Comparison of ENCODE assay signal across 19 cellular contexts in genomic region chr10:127980898-127981297, GRCh38.
DNase-seq lines count a peak whose midpoint lies in the region; ATAC-seq and TF ChIP-seq lines count a peak whose summit lies in the region.
"Had no signal": no experiment of that assay in that cellular context is flagged by ENCODE, and none has a peak within 500 bp of the region (broad histone marks: within the 10 kb centered on the region; RNA-seq: fewer than 3 reads in every experiment).

No MANE protein-coding gene starts in this region.

- H3K36me3 ChIP-seq in SK-N-SH (replicated peaks in 1 of 2; ENCODE audit: control insufficient read depth in 1 of 2, insufficient read depth in 2 of 2, low read length in 1 of 2), result no peaks in the 10 kb centered on the region

- H3K79me2 ChIP-seq in SK-N-SH (ENCODE audit: insufficient read depth), result no peaks in the 10 kb centered on the region

- H2AFZ ChIP-seq in SK-N-SH (ENCODE audit: low read depth), result no peak overlapping the region

- H3K4me1 Mint-ChIP-seq in activated naive CD4-positive, alpha-beta T cell treated with anti-CD3 and anti-CD28 coated beads, Interleukin-2, amount 50 U/mL, for 24 hours, result peaks cover 8% of the 10 kb centered on the region
- peaks cover 24% of the 10 kb centered on the region for H3K4me1 Mint-ChIP-seq in chondrocyte (ENCODE audit: low read depth)
- H3K4me1 Mint-ChIP-seq: B cell had no signal

- H4K20me1 ChIP-seq in SK-N-SH (ENCODE audit: insufficient read depth), result no peaks in the 10 kb centered on the region
- H4K20me1 ChIP-seq: BLaER1 treated with 17β-estradiol and CSF1 and Interleukin-3, amounts not matched to agents 10 nM and 100 nM had no signal

- intact Hi-C loops in left colon (cut with DNase I, micrococcal nuclease), result no loop called here

- peaks cover 21 to 22% of the 10 kb centered on the region in 2 experiments; a peak in 3 of 4 replicates for H3K4me1 ChIP-seq in SK-N-SH (ENCODE audit: control insufficient read depth in 1 of 2, insufficient read depth in 2 of 2, low read depth in 1 of 2, low read length in 1 of 2)
- H3K4me1 ChIP-seq: A549, Caco-2 had no signal

- no peak overlapping the region for H3K4me3 ChIP-seq in SK-N-SH (ENCODE audit: low read depth in 2 of 2, low read length in 1 of 2)
- H3K4me3 ChIP-seq: A549; BLaER1 treated with 17β-estradiol and CSF1 and Interleukin-3, amounts not matched to agents 10 nM and 100 nM had no signal

- no peaks in the 10 kb centered on the region for H3K9me3 ChIP-seq in SK-N-SH
- H3K9me3 ChIP-seq: Caco-2 had no signal

- H3K4me2 ChIP-seq in SK-N-SH, result no peak overlapping the region
- H3K4me2 ChIP-seq: A549; BLaER1 treated with 17β-estradiol and CSF1 and Interleukin-3, amounts not matched to agents 10 nM and 100 nM had no signal

- POLR2A ChIA-PET in SK-N-SH (lab: Yijun Ruan, JAX), result no interaction called here

- H3K27me3 ChIP-seq in SK-N-SH (ENCODE audit: insufficient read depth), result no peaks in the 10 kb centered on the region
- H3K27me3 ChIP-seq: BLaER1 treated with 17β-estradiol and CSF1 and Interleukin-3, amounts not matched to agents 10 nM and 100 nM had no signal

- no peaks in the 10 kb centered on the region for H3K9me2 ChIP-seq in SK-N-SH

- peak overlapping the region; percentile 51 for H3K27ac Mint-ChIP-seq in activated naive CD4-positive, alpha-beta T cell treated with anti-CD3 and anti-CD28 coated beads, Interleukin-2, amount 50 U/mL, for 24 hours
- no peak overlapping the region for H3K27ac Mint-ChIP-seq in activated naive CD4-positive, alpha-beta T cell treated with anti-CD3 and anti-CD28 coated beads, Interleukin-2, amount 50 U/mL, for 72 hours
- H3K27ac Mint-ChIP-seq in chondrocyte (ENCODE audit: unreplicated experiment), result peak overlapping the region; percentile 59
- H3K27ac Mint-ChIP-seq: B cell; CD4-positive, alpha-beta T cell; CD8-positive, alpha-beta T cell had no signal

- H3K9ac ChIP-seq in SK-N-SH, result no peak overlapping the region
- H3K9ac ChIP-seq: BLaER1 treated with 17β-estradiol and CSF1 and Interleukin-3, amounts not matched to agents 10 nM and 100 nM had no signal

- peaks cover 15% of the 10 kb centered on the region for H3F3A ChIP-seq in SK-N-SH (replicated peaks; ENCODE audit: insufficient read depth)

- no peaks in the 10 kb centered on the region for H3K27me3 Mint-ChIP-seq in activated naive CD4-positive, alpha-beta T cell treated with anti-CD3 and anti-CD28 coated beads, Interleukin-2, amount 50 U/mL, for 24 hours
- H3K27me3 Mint-ChIP-seq in chondrocyte (ENCODE audit: low read depth), result no peaks in the 10 kb centered on the region
- H3K27me3 Mint-ChIP-seq: CD4-positive, alpha-beta T cell had no signal

- TF ChIP-seq CTCF in SK-N-SH (IDR thresholded peaks at IDR 0.05), result no peak
- no peak for TF ChIP-seq CTCF in chondrocyte (IDR thresholded peaks at IDR 0.05)

- ATAC-seq in SK-N-SH treated with all-trans-retinoic acid at 6 μM for 48 hours (no peak), left colon (no peak)
- ATAC-seq in activated naive CD4-positive, alpha-beta T cell treated with anti-CD3 and anti-CD28 coated beads, Interleukin-2, amount 50 U/mL, for 72 hours, result no peak
- ATAC-seq: A549; CD8-positive, alpha-beta T cell had no signal

- no peak for TF ChIP-seq RAD21 in SK-N-SH (IDR thresholded peaks at IDR 0.05; ENCODE audit: low read length)

- H3K27ac ChIP-seq in SK-N-SH (ENCODE audit: low read depth in 2 of 2, low read length in 1 of 2), result no peak overlapping the region
- H3K27ac ChIP-seq: 22Rv1; A549; BLaER1 treated with 17β-estradiol and CSF1 and Interleukin-3, amounts not matched to agents 10 nM and 100 nM; C4-2B had no signal

- CTCF ChIA-PET in SK-N-SH (lab: Yijun Ruan, JAX), result interaction anchor here (0.7 to 2.5 kb wide), 6 partner anchors 27 to 93 kb away, joined by 3 to 14 read pairs (median 4); partner anchors contain the start of gene PTPRE

- no peaks in the 10 kb centered on the region for H3K36me3 Mint-ChIP-seq in activated naive CD4-positive, alpha-beta T cell treated with anti-CD3 and anti-CD28 coated beads, Interleukin-2, amount 50 U/mL, for 24 hours
- peaks cover 4 to 23% of the 10 kb centered on the region in 2 donors for H3K36me3 Mint-ChIP-seq in activated naive CD4-positive, alpha-beta T cell treated with anti-CD3 and anti-CD28 coated beads, Interleukin-2, amount 50 U/mL, for 72 hours
- peaks cover 4% of the 10 kb centered on the region for H3K36me3 Mint-ChIP-seq in chondrocyte (ENCODE audit: low read depth)
- H3K36me3 Mint-ChIP-seq: CD8-positive, alpha-beta T cell had no signal

- no peak for TF ChIP-seq EP300 in SK-N-SH (IDR thresholded peaks at IDR 0.05; ENCODE audit: borderline replicate concordance in 1 of 2, low read depth in 1 of 2, low read length in 1 of 2)

- H3K9me3 Mint-ChIP-seq in activated naive CD4-positive, alpha-beta T cell treated with anti-CD3 and anti-CD28 coated beads, Interleukin-2, amount 50 U/mL, for 24 hours, result peaks cover 8% of the 10 kb centered on the region
- H3K9me3 Mint-ChIP-seq in activated naive CD4-positive, alpha-beta T cell treated with anti-CD3 and anti-CD28 coated beads, Interleukin-2, amount 50 U/mL, for 72 hours, result peaks cover 0 to 9% of the 10 kb centered on the region in 2 donors
- H3K9me3 Mint-ChIP-seq in chondrocyte (ENCODE audit: low read depth), result peaks cover 3% of the 10 kb centered on the region

- 69% methylated on average over 4 of the region's 4 CpGs for WGBS in SK-N-SH (ENCODE audit: low lambda C conversion rate)

- DNase-seq in SK-N-SH, result no peak
- no peak for DNase-seq in activated naive CD4-positive, alpha-beta T cell treated with anti-CD3 and anti-CD28 coated beads, Interleukin-2, amount 50 U/mL, for 72 hours (ENCODE audit: low spot score in 2 of 2)
- no peak for DNase-seq in chondrocyte (ENCODE audit: low spot score)
- no peak for DNase-seq in NCI-H524 treated with DMSO at 0.1 percent for 48 hours (lab: John Stamatoyannopoulos, UW)
- DNase-seq in left colon, result no peak
- DNase-seq: AML-193; Caco-2; Calu3; CD4-positive, alpha-beta T cell; DMS79 treated with DMSO at 0.1 percent for 48 hours; GF-D8 had no signal

- H3K4me3 Mint-ChIP-seq in activated naive CD4-positive, alpha-beta T cell treated with anti-CD3 and anti-CD28 coated beads, Interleukin-2, amount 50 U/mL, for 24 hours, result no peak overlapping the region
- no peak overlapping the region for H3K4me3 Mint-ChIP-seq in chondrocyte (ENCODE audit: unreplicated experiment)
- H3K4me3 Mint-ChIP-seq: B cell; CD4-positive, alpha-beta T cell; CD8-positive, alpha-beta T cell had no signal

TF ChIP-seq in SK-N-SH treated with all-trans-retinoic acid at 6 μM for 48 hours, 23 proteins besides CTCF, POLR2A, EP300 and RAD21:
- TF ChIP-seq ZNF8 (CRISPR knock-in tag; IDR thresholded peaks at IDR 0.05) (peak; percentile 98), ZC3H10 (CRISPR knock-in tag; IDR thresholded peaks at IDR 0.05) (no peak)

TF ChIP-seq in SK-N-SH, 30 proteins besides CTCF, POLR2A, EP300 and RAD21 (continues in another document):
- TF ChIP-seq NRF1 (IDR thresholded peaks at IDR 0.05; ENCODE audit: low read depth, low read length) (no peak), SIN3A (IDR thresholded peaks at IDR 0.05; ENCODE audit: borderline replicate concordance, low read depth, low read length) (no peak), NFIC (IDR thresholded peaks at IDR 0.05; ENCODE audit: borderline replicate concordance) (no peak), SMC3 (IDR thresholded peaks at IDR 0.05; ENCODE audit: low read depth, low read length) (no peak), REST (IDR thresholded peaks at IDR 0.05; ENCODE audit: low read depth, low read length) (no peak), JUND (IDR thresholded peaks at IDR 0.05) (no peak), RCOR1 (IDR thresholded peaks at IDR 0.05; ENCODE audit: low read length) (no peak), YY1 (IDR thresholded peaks at IDR 0.05; ENCODE audit: low read depth) (no peak), GABPA (IDR thresholded peaks at IDR 0.05; ENCODE audit: low read depth) (no peak)
- TF ChIP-seq, protein P1, sequence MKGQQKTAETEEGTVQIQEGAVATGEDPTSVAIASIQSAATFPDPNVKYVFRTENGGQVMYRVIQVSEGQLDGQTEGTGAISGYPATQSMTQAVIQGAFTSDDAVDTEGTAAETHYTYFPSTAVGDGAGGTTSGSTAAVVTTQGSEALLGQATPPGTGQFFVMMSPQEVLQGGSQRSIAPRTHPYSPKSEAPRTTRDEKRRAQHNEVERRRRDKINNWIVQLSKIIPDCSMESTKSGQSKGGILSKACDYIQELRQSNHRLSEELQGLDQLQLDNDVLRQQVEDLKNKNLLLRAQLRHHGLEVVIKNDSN (IDR thresholded peaks at IDR 0.05; ENCODE audit: borderline replicate concordance, low read depth), result no peak
- TF ChIP-seq, protein P2, sequence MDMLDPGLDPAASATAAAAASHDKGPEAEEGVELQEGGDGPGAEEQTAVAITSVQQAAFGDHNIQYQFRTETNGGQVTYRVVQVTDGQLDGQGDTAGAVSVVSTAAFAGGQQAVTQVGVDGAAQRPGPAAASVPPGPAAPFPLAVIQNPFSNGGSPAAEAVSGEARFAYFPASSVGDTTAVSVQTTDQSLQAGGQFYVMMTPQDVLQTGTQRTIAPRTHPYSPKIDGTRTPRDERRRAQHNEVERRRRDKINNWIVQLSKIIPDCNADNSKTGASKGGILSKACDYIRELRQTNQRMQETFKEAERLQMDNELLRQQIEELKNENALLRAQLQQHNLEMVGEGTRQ (IDR thresholded peaks at IDR 0.05; ENCODE audit: borderline replicate concordance, low read depth, low read length), result no peak

Comparison
In these comparisons a context has a peak if more than half of its experiments do, and no peak if none do; other contexts are left out.
1. H3K27ac Mint-ChIP-seq: peak in activated naive CD4-positive, alpha-beta T cell treated with anti-CD3 and anti-CD28 coated beads, Interleukin-2, amount 50 U/mL, for 24 hours (single experiment) and chondrocyte (single experiment); none in activated naive CD4-positive, alpha-beta T cell treated with anti-CD3 and anti-CD28 coated beads, Interleukin-2, amount 50 U/mL, for 72 hours (0 of 2).